ENCODE assay signal across 24 cellular contexts in the genomic region with DNA sequence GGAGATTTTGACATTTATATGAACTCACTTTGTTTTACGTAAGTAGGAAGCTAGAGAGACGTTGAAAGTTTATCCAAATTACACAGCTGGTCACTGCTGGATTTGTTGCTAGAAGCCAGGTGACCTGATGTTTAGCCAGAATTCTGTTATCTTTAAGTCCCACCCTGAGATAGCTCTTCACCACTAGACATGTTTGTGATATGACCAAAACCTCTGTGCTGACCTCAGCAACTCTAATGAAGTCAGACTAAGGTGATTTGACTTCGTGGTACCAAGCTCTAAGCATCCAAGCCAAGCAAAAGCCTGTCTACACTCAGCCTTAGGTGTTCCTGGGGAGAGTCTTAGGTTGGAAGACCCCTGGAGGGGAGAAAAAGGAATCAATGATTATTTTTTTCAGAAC.
"Had no signal": no experiment of that assay in that cellular context is flagged by ENCODE, and none has a peak within 500 bp of the region (broad histone marks: within the 10 kb centered on the region; RNA-seq: fewer than 3 reads in every experiment).

No MANE protein-coding gene starts in this region.

- H3K4me3 ChIP-seq: heart left ventricle, ovary, right atrium auricular region, suprapubic skin, thyroid gland had no signal

- H3K9me3 ChIP-seq: neutrophil, ovary, suprapubic skin, thyroid gland had no signal

- H3K36me3 Mint-ChIP-seq: stimulated activated effector memory CD8-positive, alpha-beta T cell treated with anti-CD3 and anti-CD28 coated beads, Interleukin-12 subunit alpha, Interleukin-12 subunit beta, amount 100 ng/mL, for 72 hours; type B pancreatic cell had no signal

- H3K4me3 Mint-ChIP-seq: endodermal cell; naive thymus-derived CD8-positive, alpha-beta T cell; stimulated activated effector memory CD8-positive, alpha-beta T cell treated with anti-CD3 and anti-CD28 coated beads, Interleukin-12 subunit alpha, Interleukin-12 subunit beta, amount 100 ng/mL, for 72 hours; type B pancreatic cell had no signal

- FAIRE-seq: colon, endothelial cell of umbilical vein, frontal cortex, islet of Langerhans, urothelium cell line had no signal

- H3K4me1 ChIP-seq: right atrium auricular region, thyroid gland had no signal

- H3K36me3 ChIP-seq: heart left ventricle, neutrophil, ovary, right atrium auricular region, suprapubic skin, thyroid gland had no signal

- H3K27me3 ChIP-seq: neutrophil, ovary, right atrium auricular region, suprapubic skin, thyroid gland had no signal

- H3K27ac Mint-ChIP-seq: endodermal cell; naive thymus-derived CD8-positive, alpha-beta T cell; stimulated activated effector memory CD8-positive, alpha-beta T cell treated with anti-CD3 and anti-CD28 coated beads, Interleukin-12 subunit alpha, Interleukin-12 subunit beta, amount 100 ng/mL, for 72 hours; type B pancreatic cell had no signal

- ATAC-seq: heart left ventricle; naive thymus-derived CD8-positive, alpha-beta T cell; stimulated activated effector memory CD8-positive, alpha-beta T cell treated with anti-CD3 and anti-CD28 coated beads, Interleukin-12 subunit alpha, Interleukin-12 subunit beta, amount 100 ng/mL, for 72 hours; stimulated activated naive CD8-positive, alpha-beta T cell treated with anti-CD3 and anti-CD28 coated beads, Interleukin-15, Interleukin-2, amounts not matched to agents 100 U/mL and 50 U/mL, for 24 hours had no signal

- H3K27ac ChIP-seq: neutrophil, ovary, right atrium auricular region, suprapubic skin, thyroid gland had no signal

- DNase-seq: dermis blood vessel endothelial cell; effector CD4-positive, alpha-beta T cell; endodermal cell; erythroblast; heart left ventricle; hippocampal formation; kidney glomerular epithelial cell; mesendoderm; naive thymus-derived CD8-positive, alpha-beta T cell; ovary; stimulated activated CD4-positive, alpha-beta T cell treated with anti-CD3 and anti-CD28 coated beads, Interleukin-4, amount 100 ng/mL, for 1 hour; stimulated activated CD8-positive, alpha-beta memory T cell treated with anti-CD3 and anti-CD28 coated beads, Interleukin-4, amount 100 ng/mL, for 48 hours; stimulated activated naive CD8-positive, alpha-beta T cell treated with anti-CD3 and anti-CD28 coated beads, Interleukin-15, Interleukin-2, amounts not matched to agents 100 U/mL and 50 U/mL, for 24 hours; thyroid gland had no signal

- H3K4me1 Mint-ChIP-seq: endodermal cell; stimulated activated effector memory CD8-positive, alpha-beta T cell treated with anti-CD3 and anti-CD28 coated beads, Interleukin-12 subunit alpha, Interleukin-12 subunit beta, amount 100 ng/mL, for 72 hours had no signal
